In genomic region chr6:9851006-9851405, GRCh38 we compare ENCODE assay signal across 34 cellular contexts.
"Had no signal": no experiment of that assay in that cellular context is flagged by ENCODE, and none has a peak within 500 bp of the region (broad histone marks: within the 10 kb centered on the region; RNA-seq: fewer than 3 reads in every experiment).

No MANE protein-coding gene starts in this region.

- H3K4me3 ChIP-seq: adrenal gland, ascending aorta, breast epithelium, cardiac muscle cell, coronary artery, dorsolateral prefrontal cortex had no signal

- H3K27me3 Mint-ChIP-seq: activated B cell treated with CpG ODN at 0.5 μM for 24 hours; activated CD8-positive, alpha-beta T cell treated with anti-CD3 and anti-CD28 coated beads for 36 hours; activated naive CD4-positive, alpha-beta T cell treated with anti-CD3 and anti-CD28 coated beads, Interleukin-2, amount 50 U/mL, for 24 hours; activated naive CD8-positive, alpha-beta T cell treated with anti-CD3 and anti-CD28 coated beads, Interleukin-2, amount 50 U/mL, for 24 hours; activated T-helper 17 cell treated with anti-CD3 and anti-CD28 coated beads, Interleukin-2, amount 50 U/mL, for 72 hours; brain; dendritic cell treated with granulocyte-macrophage colony-stimulating factor and Interleukin-4, amounts not matched to agents 40 ng/mL and 50 ng/mL, for 4 days; T-helper 17 cell had no signal

- H3K4me3 Mint-ChIP-seq: activated B cell treated with CpG ODN at 0.5 μM for 24 hours; activated CD8-positive, alpha-beta T cell treated with anti-CD3 and anti-CD28 coated beads for 36 hours; activated naive CD4-positive, alpha-beta T cell treated with anti-CD3 and anti-CD28 coated beads for 36 hours; activated naive CD4-positive, alpha-beta T cell treated with anti-CD3 and anti-CD28 coated beads, Interleukin-2, amount 50 U/mL, for 24 hours; activated naive CD8-positive, alpha-beta T cell treated with anti-CD3 and anti-CD28 coated beads for 36 hours; activated naive CD8-positive, alpha-beta T cell treated with anti-CD3 and anti-CD28 coated beads, Interleukin-2, amount 50 U/mL, for 24 hours; activated T-cell treated with anti-CD3 and anti-CD28 coated beads, Interleukin-2, amount 50 U/mL, for 4 hours; activated T-helper 17 cell treated with anti-CD3 and anti-CD28 coated beads, Interleukin-2, amount 50 U/mL, for 72 hours; brain; dendritic cell treated with granulocyte-macrophage colony-stimulating factor and Interleukin-4, amounts not matched to agents 40 ng/mL and 50 ng/mL, for 4 days; endodermal cell; T-helper 17 cell; T-helper 2 cell treated with Interferon-gamma antibody and Interleukin-4, amounts not matched to agents 5 μg/mL and 100 μg/mL, for 36 hours had no signal

- H3K36me3 Mint-ChIP-seq: activated naive CD4-positive, alpha-beta T cell treated with anti-CD3 and anti-CD28 coated beads, Interleukin-2, amount 50 U/mL, for 24 hours; activated naive CD8-positive, alpha-beta T cell treated with anti-CD3 and anti-CD28 coated beads for 36 hours; brain had no signal

- H3K27me3 ChIP-seq: adrenal gland, ascending aorta, breast epithelium, cardiac muscle cell had no signal

- H3K36me3 ChIP-seq: adrenal gland, ascending aorta, breast epithelium, cardiac muscle cell, WERI-Rb-1 had no signal

- H3K27ac Mint-ChIP-seq: activated B cell treated with CpG ODN at 0.5 μM for 24 hours; activated CD8-positive, alpha-beta T cell treated with anti-CD3 and anti-CD28 coated beads for 36 hours; activated naive CD4-positive, alpha-beta T cell treated with anti-CD3 and anti-CD28 coated beads for 36 hours; activated naive CD4-positive, alpha-beta T cell treated with anti-CD3 and anti-CD28 coated beads, Interleukin-2, amount 50 U/mL, for 24 hours; activated naive CD8-positive, alpha-beta T cell treated with anti-CD3 and anti-CD28 coated beads for 36 hours; activated naive CD8-positive, alpha-beta T cell treated with anti-CD3 and anti-CD28 coated beads, Interleukin-2, amount 50 U/mL, for 24 hours; activated T-helper 17 cell treated with anti-CD3 and anti-CD28 coated beads, Interleukin-2, amount 50 U/mL, for 72 hours; brain; dendritic cell treated with granulocyte-macrophage colony-stimulating factor and Interleukin-4, amounts not matched to agents 40 ng/mL and 50 ng/mL, for 4 days; T-helper 17 cell; T-helper 2 cell treated with Interferon-gamma antibody and Interleukin-4, amounts not matched to agents 5 μg/mL and 100 μg/mL, for 36 hours had no signal

- H3K27ac ChIP-seq: adrenal gland, ascending aorta, breast epithelium, cardiac muscle cell, coronary artery, dorsolateral prefrontal cortex, WERI-Rb-1 had no signal

- H3K4me1 Mint-ChIP-seq: activated B cell treated with CpG ODN at 0.5 μM for 24 hours; activated naive CD4-positive, alpha-beta T cell treated with anti-CD3 and anti-CD28 coated beads, Interleukin-2, amount 50 U/mL, for 24 hours; activated naive CD8-positive, alpha-beta T cell treated with anti-CD3 and anti-CD28 coated beads for 36 hours; activated naive CD8-positive, alpha-beta T cell treated with anti-CD3 and anti-CD28 coated beads, Interleukin-2, amount 50 U/mL, for 24 hours; activated T-helper 17 cell treated with anti-CD3 and anti-CD28 coated beads, Interleukin-2, amount 50 U/mL, for 72 hours; brain; endodermal cell; T-helper 17 cell had no signal

- ATAC-seq: activated CD4-positive, CD25-positive, alpha-beta regulatory T cell treated with anti-CD3 and anti-CD28 coated beads, Interleukin-2, amount 50 U/mL, for 24 hours; activated CD8-positive, alpha-beta T cell treated with anti-CD3 and anti-CD28 coated beads for 36 hours; activated naive CD8-positive, alpha-beta T cell treated with anti-CD3 and anti-CD28 coated beads, Interleukin-2, amount 50 U/mL, for 24 hours; activated T-cell treated with anti-CD3 and anti-CD28 coated beads, Interleukin-2, amount 50 U/mL, for 4 hours; activated T-helper 17 cell treated with anti-CD3 and anti-CD28 coated beads, Interleukin-2, amount 50 U/mL, for 72 hours; T-helper 17 cell had no signal

- H3K4me1 ChIP-seq: adrenal gland, ascending aorta, breast epithelium had no signal

- DNase-seq: activated B cell treated with CpG ODN at 0.5 μM for 24 hours; activated CD4-positive, alpha-beta T cell treated with anti-CD3 and anti-CD28 coated beads for 48 hours; activated CD4-positive, alpha-beta T cell treated with anti-CD3 and anti-CD28 coated beads, Interleukin-2, amount 50 U/mL, for 1 hour; activated CD4-positive, alpha-beta T cell treated with anti-CD3 and anti-CD28 coated beads, Interleukin-2, amount 50 U/mL, for 48 hours; activated CD8-positive, alpha-beta memory T cell treated with anti-CD3 and anti-CD28 coated beads for 24 hours; activated CD8-positive, alpha-beta T cell treated with anti-CD3 and anti-CD28 coated beads for 36 hours; activated effector memory CD4-positive, alpha-beta T cell treated with Interleukin-2 at 50 U/mL for 16 hours; activated naive CD4-positive, alpha-beta T cell treated with anti-CD3 and anti-CD28 coated beads for 36 hours; activated naive CD8-positive, alpha-beta T cell treated with anti-CD3 and anti-CD28 coated beads for 36 hours; activated naive CD8-positive, alpha-beta T cell treated with anti-CD3 and anti-CD28 coated beads, Interleukin-2, amount 50 U/mL, for 24 hours; activated T-cell treated with anti-CD3 and anti-CD28 coated beads, Interleukin-2, amount 50 U/mL, for 4 hours; adrenal gland; amygdala; central memory CD4-positive, alpha-beta T cell; cerebellar nuclear complex; dorsolateral prefrontal cortex; effector memory CD4-positive, alpha-beta T cell; endodermal cell; foreskin fibroblast; glutamatergic neuron; T-helper 1 cell; T-helper 17 cell; T1000; WERI-Rb-1 had no signal
